ENCODE assay signal across 12 cellular contexts in genomic region chr1:32997381-32997891, GRCh38. TPM values are rescaled to one million over a fixed set of nuclear protein-coding genes. Genes with fewer than 3 reads are reported as not detected.
DNase-seq lines count a peak whose midpoint lies in the region; ATAC-seq and TF ChIP-seq lines count a peak whose summit lies in the region.
"Had no signal": no experiment of that assay in that cellular context is flagged by ENCODE, and none has a peak within 500 bp of the region (broad histone marks: within the 10 kb centered on the region; RNA-seq: fewer than 3 reads in every experiment).

No MANE protein-coding gene starts in this region.

- no peak for TF ChIP-seq POLR2A in stomach (IDR thresholded peaks at IDR 0.05)

- H3K27ac ChIP-seq in right atrium auricular region (peak overlapping the region; percentile 35 to 46), stomach (peak overlapping the region in 3 of 5 donors; percentile 32 to 67 (median 62))
- H3K27ac ChIP-seq: KMS-11 had no signal

- peak overlapping the region; percentile 15 for H3K27ac Mint-ChIP-seq in activated T-cell treated with anti-CD3 and anti-CD28 coated beads, Interleukin-2, amount 50 U/mL, for 24 hours
- peak overlapping the region; percentile 75 for H3K27ac Mint-ChIP-seq in activated CD4-positive, alpha-beta memory T cell treated with anti-CD3 and anti-CD28 coated beads, Interleukin-2, amount 10 ng/mL, durations not matched to agents 7 days and 5 days

- no peak for ATAC-seq in HG02840 (IDR thresholded peaks at IDR 0.05; ENCODE audit: low FRiP score, unreplicated experiment)

- H3K9me3 ChIP-seq in right atrium auricular region (no peaks in the 10 kb centered on the region), stomach (no peaks in the 10 kb centered on the region)
- H3K9me3 ChIP-seq: right lobe of liver, thoracic aorta had no signal

- DNase-seq in activated T-cell treated with anti-CD3 and anti-CD28 coated beads, Interleukin-2, amount 50 U/mL, for 24 hours: no peak
- DNase-seq in activated T-cell treated with anti-CD3 and anti-CD28 coated beads for 4 hours (no peak), right atrium auricular region (ENCODE audit: low spot score) (no peak), stomach (no peak), HUDEP-2 (lab: John Stamatoyannopoulos, UW; ENCODE audit: unreplicated experiment in 76 of 76) (no peak), NK-92 (lab: John Stamatoyannopoulos, UW; ENCODE audit: unreplicated experiment) (no peak)
- no peak for DNase-seq in activated CD4-positive, alpha-beta memory T cell treated with anti-CD3 and anti-CD28 coated beads, Interleukin-2, amount 10 ng/mL, durations not matched to agents 7 days and 5 days
- DNase-seq: foreskin melanocyte had no signal

- H3K27me3 Mint-ChIP-seq in activated T-cell treated with anti-CD3 and anti-CD28 coated beads, Interleukin-2, amount 50 U/mL, for 24 hours: no peaks in the 10 kb centered on the region
- H3K27me3 Mint-ChIP-seq in activated CD4-positive, alpha-beta memory T cell treated with anti-CD3 and anti-CD28 coated beads, Interleukin-2, amount 10 ng/mL, durations not matched to agents 7 days and 5 days: no peaks in the 10 kb centered on the region

- CTCF ChIA-PET in activated CD4-positive, alpha-beta memory T cell treated with anti-CD3 and anti-CD28 coated beads, Interleukin-2, amount 10 ng/mL, durations not matched to agents 7 days and 5 days (lab: Charles Lee): interaction anchor here (1.7 kb wide), 1 partner anchor 10 kb away, joined by 4 read pairs; no protein-coding TSS in a partner anchor

- no peak for TF ChIP-seq EP300 in stomach (IDR thresholded peaks at IDR 0.05)

- H3K4me1 Mint-ChIP-seq in activated T-cell treated with anti-CD3 and anti-CD28 coated beads, Interleukin-2, amount 50 U/mL, for 24 hours (ENCODE audit: low read depth): peaks cover 28% of the 10 kb centered on the region
- H3K4me1 Mint-ChIP-seq in activated CD4-positive, alpha-beta memory T cell treated with anti-CD3 and anti-CD28 coated beads, Interleukin-2, amount 10 ng/mL, durations not matched to agents 7 days and 5 days: peaks cover 45% of the 10 kb centered on the region

- intact Hi-C loops in stomach (cut with DNase I; ENCODE audit: low total_unique reads): no loop called here

- H3K36me3 Mint-ChIP-seq in activated T-cell treated with anti-CD3 and anti-CD28 coated beads, Interleukin-2, amount 50 U/mL, for 24 hours (ENCODE audit: low read depth): peaks cover 16% of the 10 kb centered on the region
- H3K36me3 Mint-ChIP-seq in activated CD4-positive, alpha-beta memory T cell treated with anti-CD3 and anti-CD28 coated beads, Interleukin-2, amount 10 ng/mL, durations not matched to agents 7 days and 5 days (ENCODE audit: low read depth): peaks cover 8% of the 10 kb centered on the region

- H3K4me3 ChIP-seq in right atrium auricular region: no peak overlapping the region
- H3K4me3 ChIP-seq in stomach: no peak overlapping the region
- H3K4me3 ChIP-seq: right lobe of liver, thoracic aorta had no signal

- no peaks in the 10 kb centered on the region for H3K9me3 Mint-ChIP-seq in activated T-cell treated with anti-CD3 and anti-CD28 coated beads, Interleukin-2, amount 50 U/mL, for 24 hours
- no peaks in the 10 kb centered on the region for H3K9me3 Mint-ChIP-seq in activated CD4-positive, alpha-beta memory T cell treated with anti-CD3 and anti-CD28 coated beads, Interleukin-2, amount 10 ng/mL, durations not matched to agents 7 days and 5 days

- H3K4me1 ChIP-seq in right atrium auricular region (peaks cover 0 to 49% of the 10 kb centered on the region in 2 donors), stomach (peaks cover 12 to 45% (median 21%) of the 10 kb centered on the region in 4 donors)

- no peak overlapping the region for H3K4me3 Mint-ChIP-seq in activated T-cell treated with anti-CD3 and anti-CD28 coated beads, Interleukin-2, amount 50 U/mL, for 24 hours
- no peak overlapping the region for H3K4me3 Mint-ChIP-seq in activated CD4-positive, alpha-beta memory T cell treated with anti-CD3 and anti-CD28 coated beads, Interleukin-2, amount 10 ng/mL, durations not matched to agents 7 days and 5 days

- POLR2A ChIA-PET in activated CD4-positive, alpha-beta memory T cell treated with anti-CD3 and anti-CD28 coated beads, Interleukin-2, amount 10 ng/mL, durations not matched to agents 7 days and 5 days (lab: Charles Lee): interaction anchor here (0.8 to 5.8 kb wide), 7 partner anchors 13 to 130 kb away, joined by 3 to 21 read pairs (median 3); partner anchors contain the start of gene RNF19B

- no peaks in the 10 kb centered on the region for H3K36me3 ChIP-seq in right atrium auricular region
- H3K36me3 ChIP-seq in stomach: no peaks in the 10 kb centered on the region
- H3K36me3 ChIP-seq: right lobe of liver, thoracic aorta had no signal

- H3K27me3 ChIP-seq in right atrium auricular region: no peaks in the 10 kb centered on the region
- no peaks in the 10 kb centered on the region for H3K27me3 ChIP-seq in stomach
- H3K27me3 ChIP-seq: right lobe of liver had no signal

- WGBS in stomach, 5 donors: 36 to 84% (median 69%) methylated on average over 2 of the region's 2 CpGs

- TF ChIP-seq CTCF in right atrium auricular region (IDR thresholded peaks at IDR 0.05) (no peak), stomach (IDR thresholded peaks at IDR 0.05) (no peak)

RNA-seq across cellular contexts. Expression of gene RNF19B, which starts 32.8 kb away (rescaled TPM):
- 10 to 100 TPM; 42.9 to 46.9 TPM for total RNA-seq in activated CD4-positive, alpha-beta memory T cell treated with anti-CD3 and anti-CD28 coated beads, Interleukin-2, amount 10 ng/mL, durations not matched to agents 7 days and 5 days
- total RNA-seq in right atrium auricular region (10 to 100 TPM; 10.2 to 10.3 TPM), stomach (10 to 100 TPM in 3 of 5 donors, 1 to 10 TPM in 1, under 1 TPM in 1; 0.58 to 29.5 (median 10.3) TPM)
- polyA plus RNA-seq in stomach: 10 to 100 TPM in 1 of 3 donors, 1 to 10 TPM in 2; 9.1 to 10.4 (median 9.1) TPM

RNA-seq across cellular contexts. Expression of gene AK2, which starts 39.2 kb away (rescaled TPM):
- total RNA-seq in activated CD4-positive, alpha-beta memory T cell treated with anti-CD3 and anti-CD28 coated beads, Interleukin-2, amount 10 ng/mL, durations not matched to agents 7 days and 5 days: 100 to 1,000 TPM; 189 to 192 TPM
- 100 to 1,000 TPM; 120 to 162 TPM for total RNA-seq in right atrium auricular region
- 100 to 1,000 TPM in 4 of 5 donors, 10 to 100 TPM in 1; 71.0 to 263 (median 124) TPM for total RNA-seq in stomach
- polyA plus RNA-seq in stomach: 100 to 1,000 TPM in 2 of 3 donors, 10 to 100 TPM in 1; 98.8 to 129 (median 107) TPM
